Comparison of ENCODE assay signal across 1 cellular context in genomic region chr11:66479741-66480115, GRCh38.
TF ChIP-seq lines count a peak whose summit lies in the region.

No MANE protein-coding gene starts in this region.

TF ChIP-seq in IMR-90, 13 proteins besides CTCF, POLR2A, EP300 and RAD21 (continued from another document):
- TF ChIP-seq RCOR1 (IDR thresholded peaks at IDR 0.05; ENCODE audit: insufficient replicate concordance, low read length) (no peak), FOS (IDR thresholded peaks at IDR 0.05; ENCODE audit: low read depth, low read length) (no peak), BHLHE40 (IDR thresholded peaks at IDR 0.05; ENCODE audit: low read depth, low read length) (no peak), MXI1 (IDR thresholded peaks at IDR 0.05; ENCODE audit: borderline replicate concordance, low read depth, low read length) (no peak), MAZ (IDR thresholded peaks at IDR 0.05; ENCODE audit: borderline replicate concordance, low read depth, low read length) (no peak), NFE2L2 (IDR thresholded peaks at IDR 0.05; ENCODE audit: low read depth, low read length) (no peak), CHD1 (IDR thresholded peaks at IDR 0.05; ENCODE audit: low read depth, low read length) (no peak)
